Comparison of ENCODE assay signal across 16 cellular contexts in the genomic region with DNA sequence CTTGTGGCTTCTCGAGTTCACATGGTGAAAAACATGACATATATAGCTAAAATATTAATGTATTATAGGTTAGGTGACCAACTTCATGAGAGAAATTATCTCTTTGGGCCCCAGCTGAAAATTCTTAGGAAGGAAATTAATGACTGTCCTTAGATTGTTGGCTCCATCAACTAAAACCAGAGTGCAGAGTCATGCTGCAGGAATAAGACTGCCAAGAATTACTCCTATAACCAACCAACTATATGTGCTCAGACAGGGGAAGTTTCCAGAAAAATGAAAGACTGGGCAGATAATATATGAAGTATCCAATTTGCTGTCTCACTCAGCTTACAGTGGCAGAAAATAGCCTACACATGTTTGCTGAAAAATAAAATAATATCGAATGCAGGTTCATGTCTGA.
A peak's percentile ranks its signal among the peaks of the same experiment; 100 is the strongest.
DNase-seq lines count a peak whose midpoint lies in the region; TF ChIP-seq lines count a peak whose summit lies in the region.
"Had no signal": no experiment of that assay in that cellular context is flagged by ENCODE, and none has a peak within 500 bp of the region (broad histone marks: within the 10 kb centered on the region; RNA-seq: fewer than 3 reads in every experiment).

No MANE protein-coding gene starts in this region.

- no peaks in the 10 kb centered on the region for H3K9me3 ChIP-seq in fibroblast of lung (ENCODE audit: control insufficient read depth, insufficient read depth, low read depth, low read length)
- H3K9me3 ChIP-seq in osteoblast (ENCODE audit: low read depth, low read length) = no peaks in the 10 kb centered on the region
- H3K9me3 ChIP-seq in MG63 = no peaks in the 10 kb centered on the region
- H3K9me3 ChIP-seq: Peyer's patch, SJSA1 had no signal

- DNase-seq in EH (ENCODE audit: low read depth) (peak; percentile 22), amniotic epithelial cell (ENCODE audit: low read depth) (peak; percentile 3), fibroblast of lung (ENCODE audit: low read depth in 2 of 2) (peak; percentile 45 to 68), osteoblast (ENCODE audit: insufficient read length, low spot score, missing footprints) (no peak), D341Med (ENCODE audit: low spot score) (no peak), MG63 (no peak), mesothelial cell of epicardium (ENCODE audit: low spot score in 2 of 2, unreplicated experiment in 2 of 2) (no peak)
- DNase-seq: AML-193, DMS 273 treated with DMSO at 0.1 percent for 48 hours, GF-D8, GOT3, NCI-H1092 treated with DMSO at 0.1 percent for 48 hours, NCI-H2081, Peyer's patch had no signal

- H3K4me3 Mint-ChIP-seq in mesothelial cell of epicardium = no peak overlapping the region

- H3K4me1 ChIP-seq in fibroblast of lung (ENCODE audit: control insufficient read depth, extremely low read depth, insufficient read depth, low read length) (peaks cover 3% of the 10 kb centered on the region), osteoblast (ENCODE audit: insufficient read depth, low read length) (peaks cover 19% of the 10 kb centered on the region)
- H3K4me1 ChIP-seq: Peyer's patch, SJSA1 had no signal

- H3K36me3 Mint-ChIP-seq in mesothelial cell of epicardium = no peaks in the 10 kb centered on the region

- H3K4me2 ChIP-seq in fibroblast of lung (ENCODE audit: extremely low read depth, insufficient read depth, low read length) (no peak overlapping the region), osteoblast (ENCODE audit: insufficient read depth, low read length) (no peak overlapping the region)

- H2AFZ ChIP-seq in fibroblast of lung (ENCODE audit: low read length) (no peak overlapping the region), osteoblast (ENCODE audit: low read length) (peak overlapping the region; percentile 28)

- no peaks in the 10 kb centered on the region for H3K27me3 Mint-ChIP-seq in mesothelial cell of epicardium (ENCODE audit: low read depth)

- no peaks in the 10 kb centered on the region for H3K36me3 ChIP-seq in fibroblast of lung (ENCODE audit: control insufficient read depth, insufficient read depth, low read length)
- no peaks in the 10 kb centered on the region for H3K36me3 ChIP-seq in osteoblast (ENCODE audit: insufficient read depth, low read length)
- H3K36me3 ChIP-seq in MG63 = no peaks in the 10 kb centered on the region
- H3K36me3 ChIP-seq: Peyer's patch, SJSA1 had no signal

- H3K27ac Mint-ChIP-seq in mesothelial cell of epicardium = no peak overlapping the region

- H3K27me3 ChIP-seq in fibroblast of lung (ENCODE audit: control insufficient read depth, insufficient read depth, low read length) (no peaks in the 10 kb centered on the region), osteoblast (ENCODE audit: insufficient read depth, low read length) (no peaks in the 10 kb centered on the region), MG63 (no peaks in the 10 kb centered on the region)
- H3K27me3 ChIP-seq: Peyer's patch, SJSA1 had no signal

- no peaks in the 10 kb centered on the region for H4K20me1 ChIP-seq in fibroblast of lung (ENCODE audit: control insufficient read depth, extremely low read depth, insufficient read depth, low read length)
- no peaks in the 10 kb centered on the region for H4K20me1 ChIP-seq in osteoblast (ENCODE audit: insufficient read depth, low read length)

- H3K4me1 Mint-ChIP-seq in mesothelial cell of epicardium = no peaks in the 10 kb centered on the region

- no peak overlapping the region for H3K27ac ChIP-seq in fibroblast of lung (ENCODE audit: insufficient read depth, low read length)
- peak overlapping the region; percentile 20 for H3K27ac ChIP-seq in osteoblast (ENCODE audit: low read depth, low read length)
- H3K27ac ChIP-seq: Peyer's patch, SJSA1 had no signal

- H3K4me3 ChIP-seq in fibroblast of lung (replicated peaks in 1 of 4; ENCODE audit: control extremely low read depth in 1 of 4, insufficient read depth in 1 of 4, low read depth in 3 of 4, low read length in 4 of 4) (no peak overlapping the region), osteoblast (ENCODE audit: insufficient read depth, low read length) (no peak overlapping the region), MG63 (no peak overlapping the region)
- H3K4me3 ChIP-seq: GM12878, Peyer's patch, SJSA1 had no signal

- no peak overlapping the region for H3K9ac ChIP-seq in fibroblast of lung (ENCODE audit: insufficient read depth, low read length)

- H3K9me3 Mint-ChIP-seq in mesothelial cell of epicardium = no peaks in the 10 kb centered on the region

- H3K79me2 ChIP-seq in fibroblast of lung (ENCODE audit: control insufficient read depth, insufficient read depth, low read length) (no peaks in the 10 kb centered on the region), osteoblast (ENCODE audit: insufficient read depth, low read length) (no peaks in the 10 kb centered on the region)

- TF ChIP-seq CTCF in fibroblast of lung (conservative IDR thresholded peaks at IDR 0.05 in 1 of 2, IDR thresholded peaks at IDR 0.05 in 1 of 2; ENCODE audit: low read depth in 1 of 2, low read length in 2 of 2) = no peak
- no peak for TF ChIP-seq CTCF in osteoblast (IDR thresholded peaks at IDR 0.05; ENCODE audit: extremely low read depth, low read depth, low read length)
- no peak for TF ChIP-seq CTCF in mesothelial cell of epicardium (IDR thresholded peaks at IDR 0.05; ENCODE audit: unreplicated experiment)

Comparison
In these comparisons a context has a peak if more than half of its experiments do, and no peak if none do; other contexts are left out.
1. DNase-seq: peak in EH (single experiment), amniotic epithelial cell (single experiment) and fibroblast of lung (2 of 2); none in osteoblast (single experiment), D341Med (single experiment), MG63 (single experiment) and mesothelial cell of epicardium (0 of 2).